35 cellular contexts compared by ENCODE assay signal in genomic region chr2:157338013-157338412, GRCh38. TPM values are rescaled to one million over a fixed set of nuclear protein-coding genes. Genes with fewer than 3 reads are reported as not detected.
"Had no signal": no experiment of that assay in that cellular context is flagged by ENCODE, and none has a peak within 500 bp of the region (broad histone marks: within the 10 kb centered on the region; RNA-seq: fewer than 3 reads in every experiment).

No MANE protein-coding gene starts in this region.

- H2AFZ ChIP-seq: neural progenitor cell, parathyroid adenoma had no signal

- FAIRE-seq: small intestine, TTC549 had no signal

- H3K4me3 Mint-ChIP-seq: activated CD8-positive, alpha-beta T cell treated with anti-CD3 and anti-CD28 coated beads for 36 hours; activated naive CD8-positive, alpha-beta T cell treated with anti-CD3 and anti-CD28 coated beads for 36 hours; activated T-cell treated with anti-CD3 and anti-CD28 coated beads, Interleukin-2, amount 50 U/mL, for 4 hours; activated T-helper 17 cell treated with anti-CD3 and anti-CD28 coated beads, Interleukin-2, amount 50 U/mL, for 72 hours; effector memory CD8-positive, alpha-beta T cell; immature natural killer cell; mesothelial cell of epicardium; naive B cell; neural progenitor cell; stimulated activated effector memory CD8-positive, alpha-beta T cell treated with anti-CD3 and anti-CD28 coated beads, Interleukin-12 subunit alpha, Interleukin-12 subunit beta, amount 100 ng/mL, for 72 hours; stimulated activated naive CD8-positive, alpha-beta T cell treated with anti-CD3 and anti-CD28 coated beads, Interleukin-15, Interleukin-2, amounts not matched to agents 100 ng/mL and 50 ng/mL, for 24 hours; T-helper 1 cell treated with Interleukin-12 subunit alpha and Interleukin-12 subunit beta and Interleukin-4 antibody, amounts not matched to agents 30 μg/mL and 1 μg/mL, for 36 hours; type B pancreatic cell had no signal

- H3K4me1 Mint-ChIP-seq: mesothelial cell of epicardium, neural progenitor cell had no signal

- H3K27me3 ChIP-seq: adrenal gland, body of pancreas, neural progenitor cell, sigmoid colon had no signal

- H3K4me3 ChIP-seq: adrenal gland, body of pancreas, coronary artery, dorsolateral prefrontal cortex, neural progenitor cell, psoas muscle, sigmoid colon, thoracic aorta had no signal

- H3K27ac ChIP-seq: adrenal gland, body of pancreas, coronary artery, dorsolateral prefrontal cortex, neural progenitor cell, parathyroid adenoma, psoas muscle, sigmoid colon, thoracic aorta, VCaP had no signal

- H3K9ac ChIP-seq: neural progenitor cell, parathyroid adenoma had no signal

- H3K27ac Mint-ChIP-seq: activated CD8-positive, alpha-beta T cell treated with anti-CD3 and anti-CD28 coated beads for 36 hours; activated naive CD8-positive, alpha-beta T cell treated with anti-CD3 and anti-CD28 coated beads for 36 hours; activated T-helper 17 cell treated with anti-CD3 and anti-CD28 coated beads, Interleukin-2, amount 50 U/mL, for 72 hours; effector memory CD8-positive, alpha-beta T cell; immature natural killer cell; mesothelial cell of epicardium; neural progenitor cell; stimulated activated effector memory CD8-positive, alpha-beta T cell treated with anti-CD3 and anti-CD28 coated beads, Interleukin-12 subunit alpha, Interleukin-12 subunit beta, amount 100 ng/mL, for 72 hours; stimulated activated naive CD8-positive, alpha-beta T cell treated with anti-CD3 and anti-CD28 coated beads, Interleukin-15, Interleukin-2, amounts not matched to agents 100 ng/mL and 50 ng/mL, for 24 hours; T-helper 1 cell treated with Interleukin-12 subunit alpha and Interleukin-12 subunit beta and Interleukin-4 antibody, amounts not matched to agents 30 μg/mL and 1 μg/mL, for 36 hours; type B pancreatic cell had no signal

- ATAC-seq: activated CD8-positive, alpha-beta T cell treated with anti-CD3 and anti-CD28 coated beads for 36 hours; activated T-cell treated with anti-CD3 and anti-CD28 coated beads, Interleukin-2, amount 50 U/mL, for 4 hours; activated T-helper 17 cell treated with anti-CD3 and anti-CD28 coated beads, Interleukin-2, amount 50 U/mL, for 72 hours; body of pancreas; effector memory CD8-positive, alpha-beta T cell; psoas muscle; stimulated activated effector memory CD8-positive, alpha-beta T cell treated with anti-CD3 and anti-CD28 coated beads, Interleukin-12 subunit alpha, Interleukin-12 subunit beta, amount 100 ng/mL, for 72 hours had no signal

- H3K79me2 ChIP-seq: parathyroid adenoma had no signal

- H3K9me3 ChIP-seq: adrenal gland, body of pancreas, psoas muscle, thoracic aorta had no signal

- H3K4me2 ChIP-seq: neural progenitor cell had no signal

- H3K36me3 Mint-ChIP-seq: mesothelial cell of epicardium; neural progenitor cell; stimulated activated effector memory CD8-positive, alpha-beta T cell treated with anti-CD3 and anti-CD28 coated beads, Interleukin-12 subunit alpha, Interleukin-12 subunit beta, amount 100 ng/mL, for 72 hours; type B pancreatic cell had no signal

- H3K27me3 Mint-ChIP-seq: activated CD8-positive, alpha-beta T cell treated with anti-CD3 and anti-CD28 coated beads for 36 hours; activated naive CD8-positive, alpha-beta T cell treated with anti-CD3 and anti-CD28 coated beads for 36 hours; activated T-helper 17 cell treated with anti-CD3 and anti-CD28 coated beads, Interleukin-2, amount 50 U/mL, for 72 hours; effector memory CD8-positive, alpha-beta T cell; naive B cell; stimulated activated naive CD8-positive, alpha-beta T cell treated with anti-CD3 and anti-CD28 coated beads, Interleukin-15, Interleukin-2, amounts not matched to agents 100 ng/mL and 50 ng/mL, for 24 hours; type B pancreatic cell had no signal

- H3K36me3 ChIP-seq: adrenal gland, neural progenitor cell, sigmoid colon, thoracic aorta had no signal

- DNase-seq: activated CD4-positive, alpha-beta T cell treated with anti-CD3 and anti-CD28 coated beads for 48 hours; activated CD8-positive, alpha-beta T cell treated with anti-CD3 and anti-CD28 coated beads for 36 hours; activated gamma-delta T cell treated with Interleukin-2 at 50 U/mL for 16 hours; activated naive CD8-positive, alpha-beta T cell treated with anti-CD3 and anti-CD28 coated beads for 36 hours; activated T-cell treated with anti-CD3 and anti-CD28 coated beads, Interleukin-2, amount 50 U/mL, for 4 hours; adrenal gland; aorta; body of pancreas; cerebellar nuclear complex; dorsolateral prefrontal cortex; effector memory CD8-positive, alpha-beta T cell; erythroblast; head of caudate nucleus; hippocampal formation; immature natural killer cell; naive B cell; occipital lobe; psoas muscle; sigmoid colon; small intestine; stimulated activated CD4-positive, alpha-beta T cell treated with anti-CD3 and anti-CD28 coated beads, Interleukin-4, amount 100 ng/mL, for 24 hours; T-helper 9 cell had no signal

RNA-seq across cellular contexts. Expression of gene ERMN, which starts 12.4 kb away (rescaled TPM):
- total RNA-seq: kidney epithelial cell, mesothelial cell of epicardium, psoas muscle had no signal
- polyA plus RNA-seq: aorta had no signal
